22 cellular contexts compared by ENCODE assay signal in the genomic region with DNA sequence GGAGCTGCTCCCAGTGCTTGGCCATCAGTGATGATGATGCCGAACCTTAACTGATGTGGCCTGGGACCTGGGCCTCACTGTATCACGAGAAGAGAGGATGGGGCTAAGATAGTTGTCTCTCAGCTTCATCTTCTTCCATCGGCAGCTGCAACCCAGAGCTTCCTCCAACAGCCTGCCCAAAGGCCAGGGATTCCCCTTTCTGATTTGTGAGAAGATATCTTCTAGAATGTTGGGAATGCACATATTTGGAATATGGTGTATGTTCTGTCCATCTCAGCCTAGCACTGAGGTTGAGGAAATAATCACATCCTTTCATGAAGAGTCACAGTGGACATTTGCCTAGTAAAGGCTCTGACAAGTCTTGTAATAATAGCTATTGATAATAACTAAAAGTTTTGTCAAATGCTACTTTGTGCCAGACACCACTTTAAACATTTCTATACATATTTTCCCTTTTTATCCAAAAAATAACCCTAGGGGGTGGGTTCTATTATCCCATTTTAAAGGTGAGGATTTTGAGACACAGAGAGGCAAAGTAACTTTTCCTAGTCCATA.
DNase-seq lines count a peak whose midpoint lies in the region; ATAC-seq, FAIRE-seq and TF ChIP-seq lines count a peak whose summit lies in the region.
"Had no signal": no experiment of that assay in that cellular context is flagged by ENCODE, and none has a peak within 500 bp of the region (broad histone marks: within the 10 kb centered on the region; RNA-seq: fewer than 3 reads in every experiment).

No MANE protein-coding gene starts in this region.

- BruUV-seq in K562 (replicated peaks; lab: Mats Ljungman, UMichigan) (no TSS peak), A673 (replicated peaks; lab: Mats Ljungman, UMichigan) (no TSS peak)

- CTCF ChIA-PET in K562 (lab: Yijun Ruan, JAX; ENCODE audit: low intra/inter-chr PET ratio), result no interaction called here
- CTCF ChIA-PET in A673 (lab: Charles Lee), result interaction anchor here (1.0 kb wide), 1 partner anchor 42 kb away, joined by 3 read pairs; no protein-coding TSS in a partner anchor

- POLR2A ChIA-PET in K562 (lab: Yijun Ruan, JAX), result interaction anchor here (0.8 to 1.7 kb wide), 2 partner anchors 9 to 12 kb away, joined by 3 to 11 read pairs; no protein-coding TSS in a partner anchor
- POLR2A ChIA-PET in A673 (lab: Charles Lee; ENCODE audit: low non-redundant PET), result no interaction called here

- H4K8ac ChIP-seq in trophoblast cell (ENCODE audit: low read depth, low read length), result no peak overlapping the region

- in situ Hi-C loops in K562 (cut with MboI), result no loop called here

- no peak overlapping the region for H2BK5ac ChIP-seq in trophoblast cell (ENCODE audit: low read depth, low read length, poor library complexity)

- no peak for ATAC-seq in K562
- ATAC-seq: GM12878 had no signal

- peaks cover 0 to 27% of the 10 kb centered on the region in 2 experiments; a peak in 4 of 5 replicates for H3K27me3 ChIP-seq in K562 (ENCODE audit: control insufficient read depth in 2 of 2, insufficient read depth in 2 of 2, low read length in 2 of 2)
- no peaks in the 10 kb centered on the region for H3K27me3 ChIP-seq in keratinocyte (ENCODE audit: control insufficient read depth, extremely low read depth, insufficient read depth, low read length)
- H3K27me3 ChIP-seq in trophoblast cell (ENCODE audit: insufficient read depth, low read length), result no peaks in the 10 kb centered on the region
- H3K27me3 ChIP-seq in right atrium auricular region, result no peaks in the 10 kb centered on the region
- H3K27me3 ChIP-seq in A673 (replicated peaks; ENCODE audit: insufficient read depth, low read depth, low read length, poor library complexity), result no peaks in the 10 kb centered on the region

- intact Hi-C loops in K562 (cut with micrococcal nuclease), result no loop called here
- intact Hi-C loops in A673 (cut with micrococcal nuclease; ENCODE audit: unreplicated experiment), result no loop called here

- H3K23ac ChIP-seq in trophoblast cell (ENCODE audit: low read length), result no peak overlapping the region

- dilution Hi-C loops in keratinocyte (cut with MboI; ENCODE audit: extremely low pct_ligation_motif_present, low sequenced_read_pairs), result no loop called here

- no peak overlapping the region for H2BK12ac ChIP-seq in trophoblast cell (ENCODE audit: low read length)

- no peak overlapping the region for H3K18ac ChIP-seq in trophoblast cell (ENCODE audit: low read length)

- H4K91ac ChIP-seq in trophoblast cell (ENCODE audit: low read depth, low read length), result no peak overlapping the region

- peak; percentile 26 for DNase-seq in EH (ENCODE audit: low read depth)
- DNase-seq in K562 (ENCODE audit: extremely low read depth in 1 of 4, low spot score in 3 of 4), result no peak
- no peak for DNase-seq in keratinocyte (ENCODE audit: low read depth, low spot score)
- DNase-seq in trophoblast cell, result peak; percentile 78 to 93
- no peak for DNase-seq in right atrium auricular region (ENCODE audit: low spot score)
- no peak for DNase-seq in A673 (ENCODE audit: low spot score)
- DNase-seq in activated CD4-positive, CD25-positive, alpha-beta regulatory T cell (lab: John Stamatoyannopoulos, UW), result no peak
- DNase-seq in AG20443 (ENCODE audit: low spot score), result no peak
- DNase-seq: ACHN; Calu3; CD4-positive, alpha-beta memory T cell; COR-L47; DMS53; GDM1; GOT3; HFFc6 had no signal

- no peak for TF ChIP-seq CTCF in K562 (IDR thresholded peaks at IDR 0.05 in 2 of 3, conservative IDR thresholded peaks at IDR 0.05 in 1 of 3; ENCODE audit: insufficient read depth in 2 of 3, low read depth in 1 of 3, low read length in 3 of 3)
- TF ChIP-seq CTCF in keratinocyte (optimal IDR thresholded peaks at IDR 0.05 in 1 of 3, IDR thresholded peaks at IDR 0.05 in 1 of 3, conservative IDR thresholded peaks at IDR 0.05 in 1 of 3; ENCODE audit: extremely low read depth in 1 of 3, insufficient read depth in 2 of 3, low read length in 3 of 3), result no peak
- TF ChIP-seq CTCF in right atrium auricular region (IDR thresholded peaks at IDR 0.05), result no peak
- TF ChIP-seq CTCF in A673 (conservative IDR thresholded peaks at IDR 0.05; ENCODE audit: low read depth, low read length), result no peak

- no peaks in the 10 kb centered on the region for H3K9me1 ChIP-seq in K562 (ENCODE audit: control insufficient read depth, insufficient read depth, low read length)
- no peaks in the 10 kb centered on the region for H3K9me1 ChIP-seq in keratinocyte (ENCODE audit: control insufficient read depth, extremely low read depth, insufficient read depth, low read length)

- no peak for FAIRE-seq in K562 (lab: Jason Lieb, UNC)
- FAIRE-seq in keratinocyte (lab: Jason Lieb, UNC), result peak; percentile 34
- FAIRE-seq: A204.1, GM12878, GM18507, H54 had no signal

- peaks cover 5% of the 10 kb centered on the region for H3K79me1 ChIP-seq in trophoblast cell (ENCODE audit: low read length)

- no peaks in the 10 kb centered on the region for H3K4me1 ChIP-seq in K562 (replicated peaks in 1 of 2; ENCODE audit: control insufficient read depth in 2 of 2, insufficient read depth in 2 of 2, low read length in 2 of 2)
- H3K4me1 ChIP-seq in keratinocyte (ENCODE audit: control insufficient read depth, extremely low read depth, insufficient read depth, low read length), result peaks cover 19% of the 10 kb centered on the region
- peaks cover 19 to 31% of the 10 kb centered on the region in 2 experiments for H3K4me1 ChIP-seq in trophoblast cell (ENCODE audit: control insufficient read depth in 1 of 2, insufficient read depth in 2 of 2, low read length in 2 of 2)
- no peaks in the 10 kb centered on the region for H3K4me1 ChIP-seq in right atrium auricular region
- no peaks in the 10 kb centered on the region for H3K4me1 ChIP-seq in A673 (ENCODE audit: insufficient read depth, low read length, poor library complexity, severe bottlenecking)
- H3K4me1 ChIP-seq: HAP-1 had no signal

- H3K79me2 ChIP-seq in K562 (ENCODE audit: control insufficient read depth, insufficient read depth, low read length) (no peaks in the 10 kb centered on the region), keratinocyte (ENCODE audit: control insufficient read depth, insufficient read depth, low read length) (no peaks in the 10 kb centered on the region), trophoblast cell (ENCODE audit: control insufficient read depth, insufficient read depth, low read length, poor library complexity) (no peaks in the 10 kb centered on the region)

- no peaks in the 10 kb centered on the region for H3K36me3 ChIP-seq in K562 (ENCODE audit: control insufficient read depth, insufficient read depth, low read length)
- H3K36me3 ChIP-seq in keratinocyte (ENCODE audit: control insufficient read depth in 2 of 2, extremely low read depth in 1 of 2, insufficient read depth in 2 of 2, low read length in 2 of 2), result no peaks in the 10 kb centered on the region
- H3K36me3 ChIP-seq in trophoblast cell (ENCODE audit: control insufficient read depth in 1 of 2, insufficient read depth in 2 of 2, low read length in 2 of 2), result no peaks in the 10 kb centered on the region
- H3K36me3 ChIP-seq in right atrium auricular region, result no peaks in the 10 kb centered on the region
- H3K36me3 ChIP-seq in A673 (ENCODE audit: insufficient read depth, low read length, poor library complexity, severe bottlenecking), result no peaks in the 10 kb centered on the region
- H3K36me3 ChIP-seq: HAP-1 had no signal

- H2AK5ac ChIP-seq in trophoblast cell (ENCODE audit: low read length), result no peak overlapping the region

- no peak overlapping the region for H3K14ac ChIP-seq in trophoblast cell (ENCODE audit: low read length)

- H2AFZ ChIP-seq in K562 (ENCODE audit: low read depth, low read length) (no peak overlapping the region), keratinocyte (ENCODE audit: control insufficient read depth, low read length) (no peak overlapping the region), trophoblast cell (ENCODE audit: insufficient read depth, low read length, poor library complexity) (no peak overlapping the region)

- no peak overlapping the region for H3K4me3 ChIP-seq in K562
- H3K4me3 ChIP-seq in keratinocyte (ENCODE audit: control insufficient read depth in 2 of 3, extremely low read depth in 1 of 3, insufficient read depth in 2 of 3, low read depth in 1 of 3, low read length in 3 of 3), result no peak overlapping the region
- H3K4me3 ChIP-seq in trophoblast cell (ENCODE audit: low read depth, low read length), result no peak overlapping the region
- no peak overlapping the region for H3K4me3 ChIP-seq in right atrium auricular region
- no peak overlapping the region for H3K4me3 ChIP-seq in A673 (ENCODE audit: low read depth, low read length, poor library complexity, severe bottlenecking)
- H3K4me3 ChIP-seq: GM12878, HAP-1 had no signal

- TF ChIP-seq POLR2A in K562 (conservative IDR thresholded peaks at IDR 0.05), result no peak

- no peak overlapping the region for H4K12ac ChIP-seq in trophoblast cell (ENCODE audit: low read depth, low read length)

- WGBS in K562 (ENCODE audit: insufficient coverage, low coverage, missing lambda C conversion rate), result 5% methylated on average over 3 of the region's 3 CpGs
- no CpG with 5 or more reads among the region's 3 CpGs for WGBS in trophoblast cell (ENCODE audit: extremely low coverage, insufficient coverage, insufficient read length)

- H4K20me1 ChIP-seq in K562 (replicated peaks; ENCODE audit: control insufficient read depth, insufficient read depth, low read length) (no peaks in the 10 kb centered on the region), keratinocyte (ENCODE audit: control insufficient read depth, extremely low read depth, insufficient read depth, low read length) (no peaks in the 10 kb centered on the region)

- no peak for TF ChIP-seq EP300 in K562 (IDR thresholded peaks at IDR 0.05; ENCODE audit: low read length)

- H2BK120ac ChIP-seq in trophoblast cell (ENCODE audit: insufficient read depth, low read length, poor library complexity), result no peak overlapping the region

- no peak overlapping the region for H3K4ac ChIP-seq in trophoblast cell (ENCODE audit: low read depth, low read length)

- H3K9ac ChIP-seq in K562 (ENCODE audit: insufficient read depth in 1 of 2, low read depth in 2 of 2, low read length in 2 of 2) (no peak overlapping the region), keratinocyte (ENCODE audit: control insufficient read depth, extremely low read depth, insufficient read depth, low read length) (no peak overlapping the region), trophoblast cell (ENCODE audit: low read length) (no peak overlapping the region)

- TF ChIP-seq RAD21 in K562 (CRISPR knock-in tag; conservative IDR thresholded peaks at IDR 0.05 in 1 of 2, IDR thresholded peaks at IDR 0.05 in 1 of 2), result no peak

- H3K4me2 ChIP-seq in K562 (ENCODE audit: insufficient read depth, low read length) (no peak overlapping the region), keratinocyte (ENCODE audit: control insufficient read depth, extremely low read depth, insufficient read depth, low read depth, low read length) (no peak overlapping the region), trophoblast cell (ENCODE audit: low read length) (no peak overlapping the region)

- H3K27ac ChIP-seq in K562 (ENCODE audit: extremely low read depth, low read depth, low read length) (no peak overlapping the region), keratinocyte (ENCODE audit: control insufficient read depth, insufficient read depth, low read length) (no peak overlapping the region), trophoblast cell (ENCODE audit: low read depth, low read length) (no peak overlapping the region), right atrium auricular region (no peak overlapping the region), A673 (ENCODE audit: low read depth, low read length, poor library complexity, severe bottlenecking) (no peak overlapping the region)
- H3K27ac ChIP-seq: 22Rv1 had no signal

- no peaks in the 10 kb centered on the region; the same call in 1 of the 2 replicates for H3K9me3 ChIP-seq in K562 (replicated peaks; ENCODE audit: control insufficient read depth, insufficient read depth, low read depth, low read length)
- no peaks in the 10 kb centered on the region for H3K9me3 ChIP-seq in keratinocyte (ENCODE audit: control insufficient read depth, low read depth, low read length)
- no peaks in the 10 kb centered on the region for H3K9me3 ChIP-seq in trophoblast cell (ENCODE audit: insufficient read depth, low read depth, low read length)
- H3K9me3 ChIP-seq in right atrium auricular region, result peaks cover 6 to 16% of the 10 kb centered on the region in 2 donors
- H3K9me3 ChIP-seq in A673 (ENCODE audit: low read depth, low read length, poor library complexity, severe bottlenecking), result peaks cover 15% of the 10 kb centered on the region
- H3K9me3 ChIP-seq: HAP-1 had no signal

Comparison
In these comparisons a context has a peak if more than half of its experiments do, and no peak if none do; other contexts are left out.
1. DNase-seq: peak in EH (single experiment) and trophoblast cell (2 of 2); none in K562 (0 of 4), keratinocyte (single experiment), right atrium auricular region (single experiment), A673 (single experiment), activated CD4-positive, CD25-positive, alpha-beta regulatory T cell (0 of 4) and AG20443 (single experiment).